Comparison of ENCODE assay signal across 1 cellular context in the genomic region with DNA sequence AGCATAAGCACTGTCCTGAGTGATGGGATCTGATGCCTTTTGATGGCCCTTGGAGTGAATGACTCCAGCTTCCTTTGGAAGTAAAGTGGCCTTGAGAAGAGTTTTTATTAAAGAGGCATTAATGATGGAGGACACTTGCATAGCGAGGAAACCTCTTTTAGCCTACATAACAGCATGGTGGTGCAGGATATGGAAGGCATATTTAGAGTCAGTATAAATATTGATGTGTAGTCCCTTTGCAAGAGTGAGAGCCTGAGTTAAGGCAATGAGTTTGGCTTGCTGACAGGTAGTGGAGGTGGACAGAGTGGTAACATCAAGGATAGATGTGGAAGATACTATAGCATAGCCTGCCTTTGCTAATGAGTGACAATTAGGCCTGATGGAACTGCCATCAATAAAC. TPM values are rescaled to one million over a fixed set of nuclear protein-coding genes. Genes with fewer than 3 reads are reported as not detected.
"Had no signal": no experiment of that assay in that cellular context is flagged by ENCODE, and none has a peak within 500 bp of the region (broad histone marks: within the 10 kb centered on the region; RNA-seq: fewer than 3 reads in every experiment).

No MANE protein-coding gene starts in this region.

RNA-seq across cellular contexts. Expression of gene XIST, which starts 48.4 kb away (rescaled TPM):
- polyA plus RNA-seq: smooth muscle cell had no signal
